Comparison of ENCODE assay signal across 8 cellular contexts in genomic region chr2:231713738-231714638, GRCh38. TPM values are rescaled to one million over a fixed set of nuclear protein-coding genes. Genes with fewer than 3 reads are reported as not detected.
DNase-seq lines count a peak whose midpoint lies in the region; ATAC-seq, FAIRE-seq and TF ChIP-seq lines count a peak whose summit lies in the region.

No MANE protein-coding gene starts in this region.

- H2BK5ac ChIP-seq in H1 (ENCODE audit: low read depth, low read length) (peak overlapping the region; percentile 6; the same call in 1 of the 2 replicates), mesendoderm (ENCODE audit: low read length) (no peak overlapping the region)

- H2BK120ac ChIP-seq in H1 (replicated peaks; ENCODE audit: low read depth, low read length) (no peak overlapping the region), mesendoderm (ENCODE audit: low read depth, low read length) (no peak overlapping the region)

- no peak overlapping the region for H3K4me3 ChIP-seq in H1 (ENCODE audit: extremely low read depth in 1 of 4, insufficient read depth in 2 of 4, low read depth in 3 of 4, low read length in 4 of 4)
- no peak overlapping the region for H3K4me3 ChIP-seq in mesendoderm (ENCODE audit: low read length)

- H3K9ac ChIP-seq in H1 (replicated peaks in 1 of 4; ENCODE audit: extremely low read depth in 1 of 4, low read depth in 3 of 4, low read length in 3 of 4) (peak overlapping the region in 2 of 4 experiments; percentile 14 to 29; a peak in 2 of 7 replicates), mesendoderm (ENCODE audit: low read length) (peak overlapping the region; percentile 33)

- H3K4me1 ChIP-seq in H1 (replicated peaks in 1 of 4; ENCODE audit: control insufficient read depth in 3 of 4, insufficient read depth in 4 of 4, low read length in 3 of 4) (peaks cover 0 to 28% (median 19%) of the 10 kb centered on the region in 4 experiments; a peak in 6 of 7 replicates), mesendoderm (ENCODE audit: control insufficient read depth, low read depth, low read length) (peaks cover 7% of the 10 kb centered on the region)

- H3K79me1 ChIP-seq in H1 (ENCODE audit: low read depth, low read length) (no peaks in the 10 kb centered on the region), mesendoderm (ENCODE audit: low read length) (peaks cover 7% of the 10 kb centered on the region)

- H4K8ac ChIP-seq in H1 (ENCODE audit: extremely low read depth, insufficient read depth, low read length): peak overlapping the region; percentile 66; the same call in 1 of the 2 replicates
- no peak overlapping the region for H4K8ac ChIP-seq in mesendoderm (ENCODE audit: low read depth, low read length)

- peak in 1 of 2 experiments; percentile 99; a peak in 2 of 3 replicates for TF ChIP-seq POLR2A in H1 (IDR thresholded peaks at IDR 0.05; ENCODE audit: control extremely low read depth in 1 of 2, low read depth in 2 of 2, low read length in 2 of 2)

- H2AK5ac ChIP-seq in H1 (ENCODE audit: low read depth, low read length): no peak overlapping the region
- no peak overlapping the region for H2AK5ac ChIP-seq in mesendoderm (ENCODE audit: low read length)

- peak; percentile 79 for DNase-seq in HPDE6-E6E7 (ENCODE audit: extremely low spot score)
- DNase-seq in NOMO-1 (lab: John Stamatoyannopoulos, UW; ENCODE audit: unreplicated experiment in 2 of 2): peak; percentile 81 to 83
- DNase-seq in activated CD8-positive, alpha-beta memory T cell treated with anti-CD3 and anti-CD28 coated beads for 24 hours: peak; percentile 95
- DNase-seq in H1 (ENCODE audit: low read depth in 1 of 2, low spot score in 2 of 2): peak; percentile 76 to 97
- DNase-seq in mesendoderm: peak; percentile 92
- peak; percentile 88 for DNase-seq in stimulated activated CD8-positive, alpha-beta memory T cell treated with anti-CD3 and anti-CD28 coated beads, Interleukin-15, amount 100 ng/mL, for 1 hour (ENCODE audit: low read depth)

- POLR2A ChIA-PET in H1 (lab: Charles Lee; ENCODE audit: partially characterized antibody): interaction anchor here (0.6 to 22.8 kb wide), 33 partner anchors 9 to 261 kb away, joined by 3 to 1080 read pairs (median 5); partner anchors contain the start of genes COPS7B, PDE6D and PTMA

- peaks cover 14 to 42% (median 27%) of the 10 kb centered on the region in 4 experiments for H3K36me3 ChIP-seq in H1 (ENCODE audit: control insufficient read depth in 2 of 4, insufficient read depth in 4 of 4, low read length in 3 of 4)
- peaks cover 21% of the 10 kb centered on the region for H3K36me3 ChIP-seq in mesendoderm (ENCODE audit: control insufficient read depth, insufficient read depth, low read length)

- H3K9me3 ChIP-seq in H1 (ENCODE audit: insufficient read depth in 2 of 2, low read depth in 1 of 2, low read length in 1 of 2): no peaks in the 10 kb centered on the region

- H3K56ac ChIP-seq in H1 (replicated peaks; ENCODE audit: insufficient read length, low read depth, low read length): no peak overlapping the region
- peak overlapping the region; percentile 57 for H3K56ac ChIP-seq in mesendoderm (ENCODE audit: low read length)

- H4K5ac ChIP-seq in H1 (ENCODE audit: insufficient read length, low read depth, low read length): no peak overlapping the region
- no peak overlapping the region for H4K5ac ChIP-seq in mesendoderm (ENCODE audit: low read length)

- no peak overlapping the region for H3K14ac ChIP-seq in H1 (ENCODE audit: insufficient read length)

- CTCF ChIA-PET in H1 (lab: Charles Lee; ENCODE audit: partially characterized antibody): interaction anchor here (0.7 to 12.1 kb wide), 41 partner anchors 7 to 197 kb away, joined by 3 to 555 read pairs (median 7); partner anchors contain the start of gene COPS7B

- WGBS in H1 (ENCODE audit: extremely low coverage in 1 of 2, insufficient coverage in 1 of 2, insufficient read length in 1 of 2, insufficient replicate concordance in 2 of 2, low coverage in 1 of 2, low lambda C conversion rate in 2 of 2, missing lambda C conversion rate in 1 of 2), 2 experiments: 43% methylated on average over 15 of the region's 15 CpGs; no CpG with 5 or more reads in 1 of the 2 experiments
- WGBS in mesendoderm (ENCODE audit: extremely low coverage, insufficient coverage, low lambda C conversion rate): no CpG with 5 or more reads among the region's 15 CpGs

- H3K4ac ChIP-seq in H1 (replicated peaks; ENCODE audit: insufficient read length, low read depth, low read length) (no peak overlapping the region), mesendoderm (ENCODE audit: low read depth, low read length) (no peak overlapping the region)

- TF ChIP-seq CTCF in H1 (IDR thresholded peaks at IDR 0.05; ENCODE audit: control extremely low read depth in 1 of 3, insufficient read depth in 1 of 3, low read depth in 1 of 3, low read length in 3 of 3): peak in 2 of 3 experiments; percentile 90 to 91; a peak in 3 of 4 replicates

- H2BK15ac ChIP-seq in H1 (ENCODE audit: low read length) (no peak overlapping the region), mesendoderm (replicated peaks; ENCODE audit: low read depth) (no peak overlapping the region)

- H3K23ac ChIP-seq in H1 (ENCODE audit: insufficient read length) (no peak overlapping the region), mesendoderm (ENCODE audit: low read length) (no peak overlapping the region)

- TF ChIP-seq RAD21 in H1 (IDR thresholded peaks at IDR 0.05 in 1 of 2, conservative IDR thresholded peaks at IDR 0.05 in 1 of 2; ENCODE audit: low read depth in 2 of 2, low read length in 2 of 2): peak; percentile 43 to 59

- no peak overlapping the region for H2AFZ ChIP-seq in H1 (ENCODE audit: low read length)

- FAIRE-seq in G401.6 (lab: Jason Lieb, UNC) (peak; percentile 69), H1 (lab: Jason Lieb, UNC) (peak; percentile 52)

- no peak for ATAC-seq in HG02884 (IDR thresholded peaks at IDR 0.05; ENCODE audit: unreplicated experiment)

- H3K27me3 ChIP-seq in H1 (replicated peaks in 1 of 4; ENCODE audit: control insufficient read depth in 3 of 4, extremely low read depth in 1 of 4, insufficient read depth in 3 of 4, low read length in 3 of 4): no peaks in the 10 kb centered on the region
- no peaks in the 10 kb centered on the region for H3K27me3 ChIP-seq in mesendoderm (ENCODE audit: insufficient read depth, low read length, poor library complexity)

- peaks cover 19 to 23% of the 10 kb centered on the region in 2 experiments for H4K20me1 ChIP-seq in H1 (replicated peaks in 1 of 2; ENCODE audit: control insufficient read depth in 1 of 2, insufficient read depth in 2 of 2, low read length in 2 of 2)

- H4K91ac ChIP-seq in H1 (replicated peaks; ENCODE audit: insufficient read length, low read length): no peak overlapping the region

- H3K23me2 ChIP-seq in H1 (ENCODE audit: low read depth, low read length): no peaks in the 10 kb centered on the region

- TF ChIP-seq EP300 in H1 (IDR thresholded peaks at IDR 0.05; ENCODE audit: borderline replicate concordance in 1 of 2, low read depth in 2 of 2, low read length in 2 of 2): no peak; a peak in 1 of 3 replicates

- H2BK12ac ChIP-seq in H1 (ENCODE audit: low read depth, low read length): no peak overlapping the region

- peaks cover 32 to 41% of the 10 kb centered on the region in 2 experiments for H3K79me2 ChIP-seq in H1 (ENCODE audit: control insufficient read depth in 1 of 2, insufficient read depth in 2 of 2, low read length in 2 of 2)
- peaks cover 39% of the 10 kb centered on the region for H3K79me2 ChIP-seq in mesendoderm (ENCODE audit: control insufficient read depth, insufficient read depth, low read length)

- H3K18ac ChIP-seq in H1 (ENCODE audit: extremely low read depth, low read length): 0 out of 2 replicates have a peak overlapping the region, but pooled peaks have one; percentile 9
- no peak overlapping the region for H3K18ac ChIP-seq in mesendoderm (ENCODE audit: low read length)

- H3K27ac ChIP-seq in H1 (ENCODE audit: low read depth, low read length): peak overlapping the region; percentile 69; the same call in 1 of the 2 replicates
- H3K27ac ChIP-seq in mesendoderm (ENCODE audit: low read depth, low read length): peak overlapping the region; percentile 9

- H2BK20ac ChIP-seq in H1 (ENCODE audit: low read length): no peak overlapping the region

- H3K4me2 ChIP-seq in H1 (ENCODE audit: insufficient read depth in 1 of 2, low read depth in 2 of 2, low read length in 2 of 2): peak overlapping the region in 1 of 2 experiments; percentile 30; a peak in 2 of 4 replicates
- no peak overlapping the region for H3K4me2 ChIP-seq in mesendoderm (ENCODE audit: low read length)

TF ChIP-seq in H1, 55 proteins besides CTCF, POLR2A, EP300 and RAD21 (continues in another document):
- no peak; the same call in 1 of the 2 replicates for TF ChIP-seq PHF8 (conservative IDR thresholded peaks at IDR 0.05; ENCODE audit: low read depth, low read length)
- TF ChIP-seq KDM5A (IDR thresholded peaks at IDR 0.05; ENCODE audit: low read length): no peak
- TF ChIP-seq FOSL1 (IDR thresholded peaks at IDR 0.05; ENCODE audit: insufficient read depth, low read depth, low read length): no peak
- no peak for TF ChIP-seq SUZ12 (IDR thresholded peaks at IDR 0.05; ENCODE audit: low read length)
- peak; percentile 25; the same call in 1 of the 2 replicates for TF ChIP-seq NRF1 (IDR thresholded peaks at IDR 0.05; ENCODE audit: low read depth, low read length)
- TF ChIP-seq YY1 (IDR thresholded peaks at IDR 0.05; ENCODE audit: low read depth, low read length): peak; percentile 44; the same call in 1 of the 2 replicates
- no peak for TF ChIP-seq CBX8 (IDR thresholded peaks at IDR 0.05; ENCODE audit: borderline replicate concordance, low read depth, low read length)
- no peak for TF ChIP-seq TCF12 (IDR thresholded peaks at IDR 0.05; ENCODE audit: low read depth, low read length)
- no peak for TF ChIP-seq ASH2L (IDR thresholded peaks at IDR 0.05; ENCODE audit: low read length)
- TF ChIP-seq POLR2AphosphoS5 (IDR thresholded peaks at IDR 0.05; ENCODE audit: low read depth, low read length): peak; percentile 100
- TF ChIP-seq TBP (IDR thresholded peaks at IDR 0.05; ENCODE audit: low read depth, low read length): peak; percentile 76
- no peak for TF ChIP-seq CHD1 (IDR thresholded peaks at IDR 0.05; ENCODE audit: low read depth, low read length)
- TF ChIP-seq KDM4A (IDR thresholded peaks at IDR 0.05; ENCODE audit: low read depth, low read length, severe bottlenecking): no peak

RNA-seq across cellular contexts. Expression of gene PTMA, which starts 5.7 kb away (rescaled TPM):
- total RNA-seq in H1 (2021; fragmentation: NEBNext Ultra II Directional; extraction: Animal tissue kit (Norgen Biotek cat#: 25700)): 2,680 and 2,823 TPM in 2 replicates
- polyA plus RNA-seq in H1 (2011; rRNA removed): 643 and 683 TPM in 2 replicates
- polyA plus RNA-seq in H1 (2011; cell fraction: cytosol; rRNA removed): 2,462 TPM
- 898 TPM for polyA plus RNA-seq in H1 (2011; cell fraction: nucleus; rRNA removed)
- 2,061 to 2,998 TPM (median 2,419 TPM) in 4 replicates for polyA plus RNA-seq in H1 (2012, experiment 1 of 2)
- polyA plus RNA-seq in H1 (2012, experiment 2 of 2): 1,442 TPM
- polyA plus RNA-seq in H1 (2013, experiment 1 of 2): 4,157 TPM
- 3,985 TPM for polyA plus RNA-seq in H1 (2013, experiment 2 of 2)
- polyA minus RNA-seq in H1 (2011; rRNA and poly(A)+ RNA removed): 94.7 and 121 TPM in 2 replicates
- 755 TPM for polyA minus RNA-seq in H1 (2011; cell fraction: cytosol; rRNA and poly(A)+ RNA removed)
- polyA minus RNA-seq in H1 (2011; cell fraction: nucleus; rRNA and poly(A)+ RNA removed): 623 TPM
- 4,557 TPM for polyA plus RNA-seq in mesendoderm (2013, experiment 1 of 2)
- polyA plus RNA-seq in mesendoderm (2013, experiment 2 of 2): 4,676 TPM
